ENCODE assay signal across 1 cellular context in the genomic region with DNA sequence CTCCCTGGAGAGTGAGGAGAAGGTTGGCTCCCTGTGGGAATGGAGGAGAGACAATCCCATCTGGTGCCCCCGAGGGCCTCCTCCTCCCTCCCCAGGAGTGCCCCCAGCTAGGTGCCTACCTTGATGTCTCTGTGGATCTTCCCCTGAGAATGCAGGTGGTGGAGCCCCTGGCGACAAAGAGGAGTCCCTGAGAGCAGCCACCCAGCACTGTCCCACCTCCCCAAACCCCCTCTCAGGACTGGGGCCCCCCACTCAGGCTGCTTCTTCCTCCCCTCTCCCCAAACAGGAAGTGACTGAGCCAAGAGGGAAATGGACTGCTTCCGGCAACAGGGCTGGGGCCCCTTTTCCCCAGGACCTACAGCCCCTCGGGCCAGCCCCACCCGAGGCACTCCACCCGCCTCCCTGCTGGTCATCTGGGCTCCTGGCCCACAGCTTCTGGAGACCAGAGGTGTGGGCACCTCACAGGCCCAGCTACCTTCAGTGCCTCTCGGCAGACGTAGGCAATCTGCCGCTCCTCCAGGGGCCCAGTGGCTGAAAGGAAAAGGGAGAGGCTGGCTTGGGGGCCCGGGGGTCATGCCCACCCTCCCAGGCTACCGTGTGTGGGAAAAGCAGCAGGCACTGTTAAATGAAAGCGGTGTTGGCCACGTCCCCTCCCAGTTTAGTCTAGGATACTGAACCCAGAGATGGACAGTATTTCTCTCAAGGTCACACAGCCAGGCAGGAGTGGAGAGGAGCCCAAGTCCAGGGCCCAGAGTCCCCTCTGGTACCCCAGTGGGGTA.
TF ChIP-seq lines count a peak whose summit lies in the region.

No MANE protein-coding gene starts in this region.

TF ChIP-seq in K562, 482 proteins besides CTCF, POLR2A, EP300 and RAD21:
- TF ChIP-seq HSF4 (CRISPR knock-in tag; IDR thresholded peaks at IDR 0.05; ENCODE audit: borderline replicate concordance) (no peak), TGIF2 (CRISPR knock-in tag; IDR thresholded peaks at IDR 0.05) (peak; percentile 24; the same call in 1 of the 2 replicates), ZFP36 (IDR thresholded peaks at IDR 0.05; ENCODE audit: low read depth, low read length, partially characterized antibody) (peak; percentile 12), TEAD2 (tag; IDR thresholded peaks at IDR 0.05) (no peak), ZBTB7A (IDR thresholded peaks at IDR 0.05; ENCODE audit: borderline replicate concordance, control insufficient read depth, low read depth, low read length) (0 out of 2 replicates have a peak, but pooled peaks have one; percentile 9)
